Comparison of ENCODE assay signal across 13 cellular contexts in genomic region chr12:11793896-11794295, GRCh38.
A peak's percentile ranks its signal among the peaks of the same experiment; 100 is the strongest.
DNase-seq lines count a peak whose midpoint lies in the region; ATAC-seq and TF ChIP-seq lines count a peak whose summit lies in the region.
"Had no signal": no experiment of that assay in that cellular context is flagged by ENCODE, and none has a peak within 500 bp of the region (broad histone marks: within the 10 kb centered on the region; RNA-seq: fewer than 3 reads in every experiment).

No MANE protein-coding gene starts in this region.

- peaks cover 20 to 31% of the 10 kb centered on the region in 2 donors for H3K36me3 Mint-ChIP-seq in CD14-positive monocyte

- H3K27ac ChIP-seq in right cardiac atrium (ENCODE audit: low read length) (peak overlapping the region; percentile 57), prostate gland (peak overlapping the region; percentile 46 to 59)

- H3K27ac Mint-ChIP-seq in CD14-positive monocyte, result peak overlapping the region in 5 of 7 donors; percentile 6 to 74 (median 51)

- TF ChIP-seq POLR2A in prostate gland (IDR thresholded peaks at IDR 0.05), result no peak

- TF ChIP-seq CTCF in CD14-positive monocyte (IDR thresholded peaks at IDR 0.05) (no peak), astrocyte of the spinal cord (IDR thresholded peaks at IDR 0.05; ENCODE audit: low read depth, low read length) (no peak), prostate gland (IDR thresholded peaks at IDR 0.05) (no peak)

- DNase-seq in CD14-positive monocyte (ENCODE audit: low spot score) (no peak), astrocyte of the spinal cord (ENCODE audit: low read depth, low spot score) (peak; percentile 63), right cardiac atrium (no peak), prostate gland (ENCODE audit: low spot score) (no peak), NCI-H1417 (lab: John Stamatoyannopoulos, UW) (no peak), NCI-H128 (lab: John Stamatoyannopoulos, UW; ENCODE audit: unreplicated experiment) (no peak), HK-2 (ENCODE audit: unreplicated experiment) (no peak), KG1 (lab: John Stamatoyannopoulos, UW) (no peak)
- DNase-seq: activated CD4-positive, CD25-positive, alpha-beta regulatory T cell; activated T-cell treated with anti-CD3 and anti-CD28 coated beads, Interleukin-2, amount 50 U/mL, for 1 hour; NCI-H1417 treated with DMSO at 0.1 percent for 48 hours; NCI-H748 treated with DMSO at 0.1 percent for 48 hours had no signal

- in situ Hi-C loops in astrocyte of the spinal cord (cut with HindIII; ENCODE audit: low sequenced_read_pairs), result no loop called here

- H3K27me3 ChIP-seq in right cardiac atrium (ENCODE audit: control insufficient read depth, insufficient read depth) (no peaks in the 10 kb centered on the region), prostate gland (replicated peaks; ENCODE audit: insufficient read depth) (no peaks in the 10 kb centered on the region)

- H3K4me3 Mint-ChIP-seq in CD14-positive monocyte, result no peak overlapping the region

- H3K4me3 ChIP-seq in astrocyte of the spinal cord (ENCODE audit: low read depth, low read length), result no peak overlapping the region
- H3K4me3 ChIP-seq in right cardiac atrium (ENCODE audit: low read length), result peak overlapping the region; percentile 1
- H3K4me3 ChIP-seq in prostate gland, result no peak overlapping the region

- peak; percentile 27 to 30 for ATAC-seq in right cardiac atrium
- ATAC-seq: SK-N-SH treated with all-trans-retinoic acid at 6 μM for 48 hours had no signal

- H3K36me3 ChIP-seq in prostate gland, result no peaks in the 10 kb centered on the region

- intact Hi-C loops in CD14-positive monocyte (cut with micrococcal nuclease), result no loop called here
- intact Hi-C loops in right cardiac atrium (cut with DNase I), result no loop called here
- intact Hi-C loops in prostate gland (cut with DNase I), result loop anchor here (10.0 kb wide), 1 partner anchor 139 kb away; no protein-coding TSS in a partner anchor

- no peaks in the 10 kb centered on the region for H3K9me3 Mint-ChIP-seq in CD14-positive monocyte

- H3K9me3 ChIP-seq in right cardiac atrium (ENCODE audit: control insufficient read depth, low read length) (no peaks in the 10 kb centered on the region), prostate gland (no peaks in the 10 kb centered on the region)

- WGBS in right cardiac atrium, result 20% methylated on average over 7 of the region's 7 CpGs
- 54% methylated on average over 7 of the region's 7 CpGs for WGBS in prostate gland

- peaks cover 0 to 3% (median 0%) of the 10 kb centered on the region in 3 donors for H3K27me3 Mint-ChIP-seq in CD14-positive monocyte (ENCODE audit: low read depth in 3 of 3)

- peaks cover 12% of the 10 kb centered on the region for H3K4me1 ChIP-seq in right cardiac atrium (ENCODE audit: control insufficient read depth, insufficient read depth, low read length)
- peaks cover 7% of the 10 kb centered on the region for H3K4me1 ChIP-seq in prostate gland (replicated peaks)

- peaks cover 80% of the 10 kb centered on the region for H3K4me1 Mint-ChIP-seq in CD14-positive monocyte
